Comparison of ENCODE assay signal across 2 cellular contexts in genomic region chr10:110334061-110334656, GRCh38.
TF ChIP-seq lines count a peak whose summit lies in the region.

No MANE protein-coding gene starts in this region.

TF ChIP-seq in HepG2, 621 proteins besides CTCF, POLR2A, EP300 and RAD21:
- TF ChIP-seq REL (CRISPR knock-in tag; conservative IDR thresholded peaks at IDR 0.05), result no peak
- peak; percentile 52; the same call in 1 of the 2 replicates for TF ChIP-seq ZNF768 (CRISPR knock-in tag; IDR thresholded peaks at IDR 0.05)

TF ChIP-seq in K562, 482 proteins besides CTCF, POLR2A, EP300 and RAD21:
- TF ChIP-seq FOXJ2 (tag; IDR thresholded peaks at IDR 0.05), result no peak
- peak; percentile 58 for TF ChIP-seq RBM25 (IDR thresholded peaks at IDR 0.05; ENCODE audit: low read depth, low read length, severe bottlenecking)
- no peak for TF ChIP-seq E2F3 (CRISPR knock-in tag; IDR thresholded peaks at IDR 0.05)
